In the genomic region with DNA sequence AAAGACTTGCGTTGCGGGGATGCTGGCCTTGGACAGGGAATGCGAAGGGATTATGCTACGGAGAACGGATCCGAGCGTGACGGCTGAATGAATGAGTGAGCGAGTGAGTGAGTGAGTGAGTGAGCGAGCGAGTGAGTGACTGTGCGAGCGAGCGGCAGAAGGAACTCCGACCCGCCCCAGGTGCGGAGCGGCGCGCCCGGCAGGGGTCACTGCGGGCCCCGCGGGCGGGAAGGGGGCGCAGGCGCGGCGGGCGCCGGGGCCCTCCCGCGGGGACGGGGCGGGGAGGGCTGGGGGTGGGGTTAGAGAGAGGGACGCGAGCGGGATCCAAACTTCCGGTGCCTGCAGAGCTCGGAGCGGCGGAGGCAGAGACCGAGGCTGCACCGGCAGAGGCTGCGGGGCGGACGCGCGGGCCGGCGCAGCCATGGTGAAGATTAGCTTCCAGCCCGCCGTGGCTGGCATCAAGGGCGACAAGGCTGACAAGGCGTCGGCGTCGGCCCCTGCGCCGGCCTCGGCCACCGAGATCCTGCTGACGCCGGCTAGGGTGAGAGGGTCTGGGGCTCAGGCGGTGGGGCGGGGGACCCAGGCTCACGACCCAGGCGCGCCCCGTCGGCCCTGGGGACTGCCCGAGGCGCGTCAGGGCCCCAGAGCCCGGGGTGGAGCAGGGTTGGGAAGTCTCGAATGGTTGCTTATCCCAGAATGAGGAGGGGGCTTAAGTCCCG, we compare ENCODE assay signal across 8 cellular contexts. TPM values are rescaled to one million over a fixed set of nuclear protein-coding genes. Genes with fewer than 3 reads are reported as not detected.
DNase-seq lines count a peak whose midpoint lies in the region; ATAC-seq and TF ChIP-seq lines count a peak whose summit lies in the region.

A gene with protein sequence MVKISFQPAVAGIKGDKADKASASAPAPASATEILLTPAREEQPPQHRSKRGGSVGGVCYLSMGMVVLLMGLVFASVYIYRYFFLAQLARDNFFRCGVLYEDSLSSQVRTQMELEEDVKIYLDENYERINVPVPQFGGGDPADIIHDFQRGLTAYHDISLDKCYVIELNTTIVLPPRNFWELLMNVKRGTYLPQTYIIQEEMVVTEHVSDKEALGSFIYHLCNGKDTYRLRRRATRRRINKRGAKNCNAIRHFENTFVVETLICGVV (plus strand): TSS at position 338 of the 719 bp plus-strand sequence. CDS start 84 bp downstream, at position 422.

- H3K27me3 ChIP-seq in duodenal mucosa (ENCODE audit: control insufficient read depth in 1 of 2, insufficient read depth in 2 of 2, low read length in 2 of 2) (peaks cover 0 to 7% of the 10 kb centered on the region in 2 donors), lung (ENCODE audit: control insufficient read depth, insufficient read depth) (no peaks in the 10 kb centered on the region)

- CTCF ChIA-PET in activated CD4-positive, alpha-beta memory T cell treated with anti-CD3 and anti-CD28 coated beads for 36 hours (lab: Charles Lee): interaction anchor here (0.6 to 2.1 kb wide), 15 partner anchors 8 to 188 kb away, joined by 3 to 13 read pairs (median 4); no protein-coding TSS in a partner anchor

- 0 to 1% methylated on average over 58 to 77 of the region's 77 CpGs for WGBS in lung, 2 donors

- H3K9ac ChIP-seq in duodenal mucosa (ENCODE audit: low read depth in 1 of 2, low read length in 2 of 2): peak within 1 kb of the TSS; percentile 64 to 77

- no peaks in the 10 kb centered on the region for H3K9me3 ChIP-seq in duodenal mucosa (ENCODE audit: control insufficient read depth in 1 of 2, low read length in 2 of 2)
- H3K9me3 ChIP-seq in lung (ENCODE audit: control insufficient read depth in 2 of 2, insufficient read depth in 1 of 2, low read length in 1 of 2): no peaks in the 10 kb centered on the region

- POLR2A ChIA-PET in activated CD4-positive, alpha-beta memory T cell treated with anti-CD3 and anti-CD28 coated beads for 36 hours (lab: Charles Lee): interaction anchor here (1.0 to 1.3 kb wide), 2 partner anchors 8 to 120 kb away, joined by 4 read pairs; no protein-coding TSS in a partner anchor

- peaks cover 15 to 33% of the 10 kb centered on the region in 2 donors for H3K4me1 ChIP-seq in duodenal mucosa (ENCODE audit: control insufficient read depth in 1 of 2, insufficient read depth in 2 of 2, low read length in 2 of 2)
- peaks cover 0 to 6% of the 10 kb centered on the region in 2 donors for H3K4me1 ChIP-seq in lung (ENCODE audit: control insufficient read depth in 2 of 2, insufficient read depth in 2 of 2, low read length in 2 of 2)

- peaks cover 36% of the 10 kb centered on the region for H3K4me1 Mint-ChIP-seq in activated CD4-positive, alpha-beta memory T cell treated with anti-CD3 and anti-CD28 coated beads for 36 hours (ENCODE audit: low read depth)

- TF ChIP-seq CTCF in 22Rv1 (IDR thresholded peaks at IDR 0.05) (peak; percentile 81), lung (IDR thresholded peaks at IDR 0.05; ENCODE audit: control extremely low read depth, extremely low read depth) (no peak)

- H3K27me3 Mint-ChIP-seq in activated CD4-positive, alpha-beta memory T cell treated with anti-CD3 and anti-CD28 coated beads for 36 hours: peaks cover 8% of the 10 kb centered on the region

- no peaks in the 10 kb centered on the region for H3K36me3 ChIP-seq in duodenal mucosa (ENCODE audit: control insufficient read depth in 1 of 2, insufficient read depth in 2 of 2, low read length in 2 of 2)
- no peaks in the 10 kb centered on the region for H3K36me3 ChIP-seq in lung (ENCODE audit: control insufficient read depth in 2 of 2, insufficient read depth in 2 of 2, low read length in 2 of 2)

- DNase-seq in NCI-H226 (peak; percentile 52), lung (ENCODE audit: low spot score) (no peak)
- peak; percentile 85 for DNase-seq in activated CD4-positive, alpha-beta memory T cell treated with anti-CD3 and anti-CD28 coated beads for 36 hours
- DNase-seq in stimulated activated CD8-positive, alpha-beta memory T cell treated with anti-CD3 and anti-CD28 coated beads, Interleukin-12 subunit alpha, Interleukin-12 subunit beta, amount 100 ng/mL, for 1 hour (ENCODE audit: low read depth): peak; percentile 50

- H3K4me3 Mint-ChIP-seq in activated CD4-positive, alpha-beta memory T cell treated with anti-CD3 and anti-CD28 coated beads for 36 hours: peak within 1 kb of the TSS; percentile 83

- peak within 1 kb of the TSS; percentile 39 for H3K27ac ChIP-seq in 22Rv1
- H3K27ac ChIP-seq in duodenal mucosa (ENCODE audit: low read depth, low read length): no peak within 1 kb of the TSS
- peak within 1 kb of the TSS in 1 of 2 donors; percentile 7 for H3K27ac ChIP-seq in lung (ENCODE audit: low read depth in 1 of 2, low read length in 1 of 2)

- intact Hi-C loops in activated CD4-positive, alpha-beta memory T cell treated with anti-CD3 and anti-CD28 coated beads for 36 hours (cut with micrococcal nuclease): loop anchor here (2.0 kb wide), 1 partner anchor 16 kb away; no protein-coding TSS in a partner anchor

- H3K4me3 ChIP-seq in duodenal mucosa (ENCODE audit: low read depth in 1 of 2, low read length in 2 of 2) (peak within 1 kb of the TSS; percentile 82 to 83), lung (peak within 1 kb of the TSS; percentile 53)

- ATAC-seq in GM18498 (IDR thresholded peaks at IDR 0.05; ENCODE audit: unreplicated experiment): peak; percentile 79
- peak; percentile 56 for ATAC-seq in HG02938 (IDR thresholded peaks at IDR 0.05; ENCODE audit: unreplicated experiment)
- ATAC-seq in lung (ENCODE audit: insufficient read depth, low FRiP score): peak; percentile 79

- H3K36me3 Mint-ChIP-seq in activated CD4-positive, alpha-beta memory T cell treated with anti-CD3 and anti-CD28 coated beads for 36 hours: no peaks in the 10 kb centered on the region

- no peaks in the 10 kb centered on the region for H3K9me3 Mint-ChIP-seq in activated CD4-positive, alpha-beta memory T cell treated with anti-CD3 and anti-CD28 coated beads for 36 hours

- H3K27ac Mint-ChIP-seq in activated CD4-positive, alpha-beta memory T cell treated with anti-CD3 and anti-CD28 coated beads for 36 hours: no peak within 1 kb of the TSS

RNA-seq across cellular contexts. Expression of the gene that starts here (rescaled TPM):
- total RNA-seq in activated CD4-positive, alpha-beta memory T cell treated with anti-CD3 and anti-CD28 coated beads for 36 hours: 10 to 100 TPM; 19.5 to 23.0 TPM
- total RNA-seq in lung: 10 to 100 TPM; 24.4 to 99.7 TPM
- 10 to 100 TPM; 18.0 to 21.7 TPM for polyA plus RNA-seq in lung
